In the genomic region with DNA sequence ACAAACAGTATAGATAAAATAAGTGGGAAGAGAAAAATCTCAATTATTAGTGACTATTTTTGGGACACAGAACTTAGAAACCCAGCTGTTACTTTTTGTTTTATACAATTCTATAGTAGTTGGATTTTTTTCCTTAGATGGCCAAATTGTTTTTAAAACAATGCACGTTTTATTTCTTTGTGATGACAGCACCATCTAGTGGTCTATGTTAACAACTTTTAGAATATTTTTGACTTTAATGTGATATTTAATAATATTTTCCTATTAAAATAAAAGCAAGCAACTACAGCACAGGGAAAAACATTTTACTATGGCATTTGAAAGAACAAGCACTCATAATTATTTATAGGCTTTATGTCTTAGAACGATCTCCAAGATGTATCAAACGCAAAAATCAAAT, we compare ENCODE assay signal across 9 cellular contexts. TPM values are rescaled to one million over a fixed set of nuclear protein-coding genes. Genes with fewer than 3 reads are reported as not detected.
DNase-seq lines count a peak whose midpoint lies in the region; ATAC-seq and TF ChIP-seq lines count a peak whose summit lies in the region.
"Had no signal": no experiment of that assay in that cellular context is flagged by ENCODE, and none has a peak within 500 bp of the region (broad histone marks: within the 10 kb centered on the region; RNA-seq: fewer than 3 reads in every experiment).

No MANE protein-coding gene starts in this region.

- peak; percentile 65 for TF ChIP-seq CTCF in progenitor cell of endocrine pancreas (IDR thresholded peaks at IDR 0.05; ENCODE audit: unreplicated experiment)

- H3K4me1 Mint-ChIP-seq in progenitor cell of endocrine pancreas (ENCODE audit: low read depth) = no peaks in the 10 kb centered on the region

- H3K36me3 Mint-ChIP-seq in progenitor cell of endocrine pancreas (ENCODE audit: insufficient read depth) = no peaks in the 10 kb centered on the region

- no peak overlapping the region for H3K4me3 Mint-ChIP-seq in progenitor cell of endocrine pancreas (ENCODE audit: low read depth)

- no peaks in the 10 kb centered on the region for H3K27me3 Mint-ChIP-seq in progenitor cell of endocrine pancreas

- no peak for ATAC-seq in HG03442 (IDR thresholded peaks at IDR 0.05; ENCODE audit: unreplicated experiment)
- ATAC-seq in GM19467 (IDR thresholded peaks at IDR 0.05; ENCODE audit: unreplicated experiment) = no peak
- no peak for ATAC-seq in GM21619 (IDR thresholded peaks at IDR 0.05; ENCODE audit: unreplicated experiment)

- DNase-seq in NCI-H2196 (lab: John Stamatoyannopoulos, UW; ENCODE audit: unreplicated experiment) (peak; percentile 1), NCI-H2196 treated with DMSO at 0.1 percent for 48 hours (lab: John Stamatoyannopoulos, UW; ENCODE audit: unreplicated experiment) (no peak), NCI-H1048 (lab: John Stamatoyannopoulos, UW) (peak; percentile 23), dermis microvascular lymphatic vessel endothelial cell (ENCODE audit: low read depth in 2 of 2) (peak; percentile 30 to 33), progenitor cell of endocrine pancreas (ENCODE audit: low spot score, unreplicated experiment) (no peak)
- DNase-seq: substantia nigra had no signal

- peaks cover 11% of the 10 kb centered on the region for H3K9me3 Mint-ChIP-seq in progenitor cell of endocrine pancreas (ENCODE audit: low read depth)

- no peak overlapping the region for H3K27ac Mint-ChIP-seq in progenitor cell of endocrine pancreas

RNA-seq across cellular contexts. Expression of gene SMIM31, which starts 5.6 kb away (rescaled TPM):
- total RNA-seq in dermis microvascular lymphatic vessel endothelial cell (not detected in 2 replicates), progenitor cell of endocrine pancreas (not detected in 2 replicates)

Comparison
In these comparisons a context has a peak if more than half of its experiments do, and no peak if none do; other contexts are left out.
1. DNase-seq: peak in NCI-H2196 (single experiment), NCI-H1048 (single experiment) and dermis microvascular lymphatic vessel endothelial cell (2 of 2); none in NCI-H2196 treated with DMSO at 0.1 percent for 48 hours (single experiment) and progenitor cell of endocrine pancreas (single experiment).